Comparison of ENCODE assay signal across 1 cellular context in the genomic region with DNA sequence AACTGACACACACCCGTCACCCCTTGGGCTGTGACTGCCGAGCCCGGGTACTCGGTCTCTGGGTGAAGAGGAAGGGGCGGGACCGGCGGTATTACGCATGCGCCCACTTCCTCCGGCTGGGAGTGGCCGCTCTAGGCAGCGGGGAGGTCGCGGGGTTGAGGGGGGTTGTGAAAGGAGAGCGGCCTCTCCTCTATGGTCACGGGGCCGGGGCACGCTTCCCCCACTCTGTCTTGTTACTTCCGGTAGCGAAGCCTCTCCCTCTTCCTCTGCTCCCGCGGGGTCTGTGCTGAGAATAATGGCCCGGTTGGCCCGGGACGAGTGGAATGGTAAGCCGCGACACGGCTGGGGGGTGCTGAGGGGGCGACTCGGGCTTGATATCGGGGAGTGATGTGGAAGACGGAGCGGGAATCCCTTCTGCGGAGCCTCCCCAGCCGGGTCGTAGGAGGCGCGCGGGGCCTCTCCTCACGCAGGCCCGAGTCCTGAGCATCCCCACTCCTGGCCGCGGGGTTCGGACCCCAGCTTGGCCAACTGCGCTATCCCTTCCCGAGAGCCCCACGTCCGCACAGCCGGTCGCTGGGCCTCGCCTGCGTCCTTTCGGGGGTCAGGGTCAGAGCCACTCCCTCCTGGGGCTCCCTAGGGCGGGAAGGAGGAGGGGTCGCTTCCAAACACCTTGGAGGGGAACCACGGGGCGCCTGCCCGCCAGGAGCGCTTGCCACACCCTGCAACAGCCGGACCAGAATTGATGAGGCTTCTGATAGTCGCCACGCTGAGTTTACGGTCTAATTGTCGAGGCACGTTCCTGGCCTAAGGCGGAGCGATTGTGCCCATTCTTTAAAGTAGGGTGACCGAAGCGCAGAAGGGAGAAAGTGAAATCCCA.
TF ChIP-seq lines count a peak whose summit lies in the region.

Gene BFAR, plus strand, starts transcription at position 259 of the 877 bp plus-strand sequence. CDS start 11,396 bp downstream, outside the sequence.

TF ChIP-seq in HepG2, 621 proteins besides CTCF, POLR2A, EP300 and RAD21 (continued from another document and continues in another):
- TF ChIP-seq ZBTB33 (CRISPR knock-in tag; IDR thresholded peaks at IDR 0.05), result peak; percentile 65; the same call in 1 of the 2 replicates
- TF ChIP-seq DZIP1 (CRISPR knock-in tag; IDR thresholded peaks at IDR 0.05), result peak; percentile 52
- 0 out of 2 replicates have a peak, but pooled peaks have one; percentile 80 for TF ChIP-seq ZNF569 (CRISPR knock-in tag; IDR thresholded peaks at IDR 0.05; ENCODE audit: borderline replicate concordance)
- peak; percentile 98 for TF ChIP-seq ZNF124 (CRISPR knock-in tag; IDR thresholded peaks at IDR 0.05)
- peak; percentile 71; the same call in 1 of the 2 replicates for TF ChIP-seq ZNF143 (CRISPR knock-in tag; IDR thresholded peaks at IDR 0.05)
- peak; percentile 96 for TF ChIP-seq ZSCAN9 (CRISPR knock-in tag; IDR thresholded peaks at IDR 0.05; ENCODE audit: borderline replicate concordance)
- no peak; the same call in 1 of the 2 replicates for TF ChIP-seq REXO4 (CRISPR knock-in tag; IDR thresholded peaks at IDR 0.05; ENCODE audit: borderline replicate concordance)
- TF ChIP-seq NCOR1 (IDR thresholded peaks at IDR 0.05; ENCODE audit: borderline replicate concordance, low read length), result peak; percentile 52; the same call in 1 of the 2 replicates
- peak; percentile 46; the same call in 1 of the 2 replicates for TF ChIP-seq FOXO1 (CRISPR knock-in tag; IDR thresholded peaks at IDR 0.05)
- TF ChIP-seq ZNF326 (CRISPR knock-in tag; IDR thresholded peaks at IDR 0.05; ENCODE audit: borderline replicate concordance), result no peak
- no peak for TF ChIP-seq ZNF775 (CRISPR knock-in tag; IDR thresholded peaks at IDR 0.05; ENCODE audit: borderline replicate concordance)
- peak; percentile 100 for TF ChIP-seq POLR2G (IDR thresholded peaks at IDR 0.05; ENCODE audit: low read depth, low read length)
- TF ChIP-seq HNF4G (IDR thresholded peaks at IDR 0.05; ENCODE audit: borderline replicate concordance, low read depth, low read length), result peak; percentile 48; the same call in 1 of the 2 replicates
- no peak; the same call in 1 of the 2 replicates for TF ChIP-seq HNF4G (CRISPR knock-in tag; IDR thresholded peaks at IDR 0.05; ENCODE audit: borderline replicate concordance, low read depth)
- TF ChIP-seq MIXL1 (CRISPR knock-in tag; IDR thresholded peaks at IDR 0.05), result peak; percentile 89
- peak; percentile 72; the same call in 1 of the 2 replicates for TF ChIP-seq CHCHD3 (CRISPR knock-in tag; IDR thresholded peaks at IDR 0.05)
- TF ChIP-seq ZSCAN29 (CRISPR knock-in tag; conservative IDR thresholded peaks at IDR 0.05), result 0 out of 2 replicates have a peak, but pooled peaks have one; percentile 19
- TF ChIP-seq ZFP36L2 (CRISPR knock-in tag; IDR thresholded peaks at IDR 0.05), result peak; percentile 72
- TF ChIP-seq PHF8 (CRISPR knock-in tag; IDR thresholded peaks at IDR 0.05), result peak; percentile 97
- peak; percentile 91; the same call in 1 of the 2 replicates for TF ChIP-seq ZBTB3 (CRISPR knock-in tag; IDR thresholded peaks at IDR 0.05; ENCODE audit: borderline replicate concordance, low read depth)
- TF ChIP-seq, protein P1, sequence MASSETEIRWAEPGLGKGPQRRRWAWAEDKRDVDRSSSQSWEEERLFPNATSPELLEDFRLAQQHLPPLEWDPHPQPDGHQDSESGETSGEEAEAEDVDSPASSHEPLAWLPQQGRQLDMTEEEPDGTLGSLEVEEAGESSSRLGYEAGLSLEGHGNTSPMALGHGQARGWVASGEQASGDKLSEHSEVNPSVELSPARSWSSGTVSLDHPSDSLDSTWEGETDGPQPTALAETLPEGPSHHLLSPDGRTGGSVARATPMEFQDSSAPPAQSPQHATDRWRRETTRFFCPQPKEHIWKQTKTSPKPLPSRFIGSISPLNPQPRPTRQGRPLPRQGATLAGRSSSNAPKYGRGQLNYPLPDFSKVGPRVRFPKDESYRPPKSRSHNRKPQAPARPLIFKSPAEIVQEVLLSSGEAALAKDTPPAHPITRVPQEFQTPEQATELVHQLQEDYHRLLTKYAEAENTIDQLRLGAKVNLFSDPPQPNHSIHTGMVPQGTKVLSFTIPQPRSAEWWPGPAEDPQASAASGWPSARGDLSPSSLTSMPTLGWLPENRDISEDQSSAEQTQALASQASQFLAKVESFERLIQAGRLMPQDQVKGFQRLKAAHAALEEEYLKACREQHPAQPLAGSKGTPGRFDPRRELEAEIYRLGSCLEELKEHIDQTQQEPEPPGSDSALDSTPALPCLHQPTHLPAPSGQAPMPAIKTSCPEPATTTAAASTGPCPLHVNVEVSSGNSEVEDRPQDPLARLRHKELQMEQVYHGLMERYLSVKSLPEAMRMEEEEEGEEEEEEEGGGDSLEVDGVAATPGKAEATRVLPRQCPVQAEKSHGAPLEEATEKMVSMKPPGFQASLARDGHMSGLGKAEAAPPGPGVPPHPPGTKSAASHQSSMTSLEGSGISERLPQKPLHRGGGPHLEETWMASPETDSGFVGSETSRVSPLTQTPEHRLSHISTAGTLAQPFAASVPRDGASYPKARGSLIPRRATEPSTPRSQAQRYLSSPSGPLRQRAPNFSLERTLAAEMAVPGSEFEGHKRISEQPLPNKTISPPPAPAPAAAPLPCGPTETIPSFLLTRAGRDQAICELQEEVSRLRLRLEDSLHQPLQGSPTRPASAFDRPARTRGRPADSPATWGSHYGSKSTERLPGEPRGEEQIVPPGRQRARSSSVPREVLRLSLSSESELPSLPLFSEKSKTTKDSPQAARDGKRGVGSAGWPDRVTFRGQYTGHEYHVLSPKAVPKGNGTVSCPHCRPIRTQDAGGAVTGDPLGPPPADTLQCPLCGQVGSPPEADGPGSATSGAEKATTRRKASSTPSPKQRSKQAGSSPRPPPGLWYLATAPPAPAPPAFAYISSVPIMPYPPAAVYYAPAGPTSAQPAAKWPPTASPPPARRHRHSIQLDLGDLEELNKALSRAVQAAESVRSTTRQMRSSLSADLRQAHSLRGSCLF (CRISPR knock-in tag; IDR thresholded peaks at IDR 0.05; ENCODE audit: borderline replicate concordance), result no peak
- peak; percentile 80 for TF ChIP-seq CBFB (CRISPR knock-in tag; IDR thresholded peaks at IDR 0.05)
- TF ChIP-seq TSC22D2 (CRISPR knock-in tag; IDR thresholded peaks at IDR 0.05; ENCODE audit: borderline replicate concordance), result peak; percentile 71; the same call in 1 of the 2 replicates
- peak; percentile 95 for TF ChIP-seq ZNF331 (CRISPR knock-in tag; IDR thresholded peaks at IDR 0.05)
- no peak; the same call in 1 of the 2 replicates for TF ChIP-seq ZNF292 (CRISPR knock-in tag; IDR thresholded peaks at IDR 0.05; ENCODE audit: borderline replicate concordance, low read depth)
- peak in 1 of 2 experiments; percentile 4; a peak in 1 of 4 replicates for TF ChIP-seq REST (IDR thresholded peaks at IDR 0.05; ENCODE audit: borderline replicate concordance in 1 of 2, low read depth in 1 of 2, low read length in 2 of 2)
- peak; percentile 84 for TF ChIP-seq ZNF883 (CRISPR knock-in tag; IDR thresholded peaks at IDR 0.05; ENCODE audit: not compliant biosample characterization)
- peak; percentile 89 for TF ChIP-seq ZNF232 (CRISPR knock-in tag; IDR thresholded peaks at IDR 0.05; ENCODE audit: borderline replicate concordance)
- peak; percentile 99 for TF ChIP-seq JARID2 (CRISPR knock-in tag; IDR thresholded peaks at IDR 0.05; ENCODE audit: insufficient replicate concordance)
- peak; percentile 84 for TF ChIP-seq ZNF12 (CRISPR knock-in tag; IDR thresholded peaks at IDR 0.05)
- peak; percentile 42; the same call in 1 of the 2 replicates for TF ChIP-seq ZNF136 (CRISPR knock-in tag; IDR thresholded peaks at IDR 0.05; ENCODE audit: low read depth)
- peak; percentile 87 for TF ChIP-seq ZNF639 (CRISPR knock-in tag; conservative IDR thresholded peaks at IDR 0.05)
- TF ChIP-seq MEIS1 (CRISPR knock-in tag; IDR thresholded peaks at IDR 0.05; ENCODE audit: borderline replicate concordance), result peak; percentile 78; the same call in 1 of the 2 replicates
- TF ChIP-seq RFXANK (CRISPR knock-in tag; IDR thresholded peaks at IDR 0.05), result 0 out of 2 replicates have a peak, but pooled peaks have one; percentile 61
- peak; percentile 70 for TF ChIP-seq PRDM10 (CRISPR knock-in tag; IDR thresholded peaks at IDR 0.05; ENCODE audit: low read depth)
- TF ChIP-seq RORA (CRISPR knock-in tag; IDR thresholded peaks at IDR 0.05), result no peak
